ENCODE assay signal across 9 cellular contexts in genomic region chr15:96327155-96327741, GRCh38. TPM values are rescaled to one million over a fixed set of nuclear protein-coding genes. Genes with fewer than 3 reads are reported as not detected.
A peak's percentile ranks its signal among the peaks of the same experiment; 100 is the strongest.
DNase-seq lines count a peak whose midpoint lies in the region; ATAC-seq and TF ChIP-seq lines count a peak whose summit lies in the region.
"Had no signal": no experiment of that assay in that cellular context is flagged by ENCODE, and none has a peak within 500 bp of the region (broad histone marks: within the 10 kb centered on the region; RNA-seq: fewer than 3 reads in every experiment).

No MANE protein-coding gene starts in this region.

- TF ChIP-seq CTCF in LNCaP clone FGC (IDR thresholded peaks at IDR 0.05; ENCODE audit: control insufficient read depth, extremely low read depth, insufficient read depth): peak; percentile 72
- TF ChIP-seq CTCF in omental fat pad (IDR thresholded peaks at IDR 0.05): peak in 1 of 3 donors; percentile 8

- peaks cover 4% of the 10 kb centered on the region for H3K4me1 Mint-ChIP-seq in activated CD4-positive, alpha-beta T cell treated with anti-CD3 and anti-CD28 coated beads, Interleukin-2, amount 10 ng/mL, durations not matched to agents 24 days and 14 days
- H3K4me1 Mint-ChIP-seq in naive thymus-derived CD8-positive, alpha-beta T cell: peaks cover 10 to 33% (median 24%) of the 10 kb centered on the region in 4 donors

- peaks cover 8% of the 10 kb centered on the region for H3K36me3 Mint-ChIP-seq in activated CD4-positive, alpha-beta T cell treated with anti-CD3 and anti-CD28 coated beads, Interleukin-2, amount 10 ng/mL, durations not matched to agents 24 days and 14 days (ENCODE audit: low read depth)
- H3K36me3 Mint-ChIP-seq in naive thymus-derived CD8-positive, alpha-beta T cell: peaks cover 0 to 16% (median 14%) of the 10 kb centered on the region in 3 donors

- peak; percentile 51 for ATAC-seq in omental fat pad (ENCODE audit: low FRiP score)
- no peak for ATAC-seq in naive thymus-derived CD8-positive, alpha-beta T cell
- ATAC-seq in GM18858 (IDR thresholded peaks at IDR 0.05; ENCODE audit: unreplicated experiment): no peak

- POLR2A ChIA-PET in naive thymus-derived CD8-positive, alpha-beta T cell (lab: Charles Lee): no interaction called here

- DNase-seq in activated CD4-positive, alpha-beta T cell treated with anti-CD3 and anti-CD28 coated beads, Interleukin-2, amount 10 ng/mL, durations not matched to agents 24 days and 14 days: peak; percentile 58
- DNase-seq in activated CD4-positive, alpha-beta T cell treated with anti-CD3 and anti-CD28 coated beads for 1 hour: no peak
- DNase-seq in LNCaP clone FGC (ENCODE audit: low read depth) (peak; percentile 74), SK-N-DZ (ENCODE audit: low spot score) (peak; percentile 80), fibroblast of peridontal ligament (ENCODE audit: extremely low read depth) (peak; percentile 97), omental fat pad (ENCODE audit: low spot score) (no peak)
- no peak for DNase-seq in naive thymus-derived CD8-positive, alpha-beta T cell

- no peak overlapping the region for H3K27ac Mint-ChIP-seq in activated CD4-positive, alpha-beta T cell treated with anti-CD3 and anti-CD28 coated beads, Interleukin-2, amount 10 ng/mL, durations not matched to agents 24 days and 14 days
- H3K27ac Mint-ChIP-seq in naive thymus-derived CD8-positive, alpha-beta T cell: no peak overlapping the region
- H3K27ac Mint-ChIP-seq: memory B cell had no signal

- no peak overlapping the region for H3K4me3 Mint-ChIP-seq in activated CD4-positive, alpha-beta T cell treated with anti-CD3 and anti-CD28 coated beads, Interleukin-2, amount 10 ng/mL, durations not matched to agents 24 days and 14 days
- H3K4me3 Mint-ChIP-seq in naive thymus-derived CD8-positive, alpha-beta T cell: peak overlapping the region in 1 of 10 donors; percentile 14
- H3K4me3 Mint-ChIP-seq: memory B cell had no signal

- intact Hi-C loops in activated CD4-positive, alpha-beta T cell treated with anti-CD3 and anti-CD28 coated beads, Interleukin-2, amount 10 ng/mL, durations not matched to agents 24 days and 14 days (cut with micrococcal nuclease): loop anchor here (2.0 kb wide), 1 partner anchor 18 kb away; no protein-coding TSS in a partner anchor

- H3K27me3 Mint-ChIP-seq in activated CD4-positive, alpha-beta T cell treated with anti-CD3 and anti-CD28 coated beads, Interleukin-2, amount 10 ng/mL, durations not matched to agents 24 days and 14 days: peaks cover 79% of the 10 kb centered on the region
- H3K27me3 Mint-ChIP-seq in naive thymus-derived CD8-positive, alpha-beta T cell: peaks cover 48 to 90% (median 76%) of the 10 kb centered on the region in 5 donors

- H3K4me3 ChIP-seq in LNCaP clone FGC (ENCODE audit: low read depth, low read length): peak overlapping the region; percentile 73

- peaks cover 12% of the 10 kb centered on the region for H3K9me3 Mint-ChIP-seq in activated CD4-positive, alpha-beta T cell treated with anti-CD3 and anti-CD28 coated beads, Interleukin-2, amount 10 ng/mL, durations not matched to agents 24 days and 14 days
- H3K9me3 Mint-ChIP-seq in naive thymus-derived CD8-positive, alpha-beta T cell: peaks cover 0 to 30% (median 8%) of the 10 kb centered on the region in 9 donors

RNA-seq across cellular contexts. Expression of gene NR2F2, which starts 3.3 kb away (rescaled TPM):
- total RNA-seq in activated CD4-positive, alpha-beta T cell treated with anti-CD3 and anti-CD28 coated beads, Interleukin-2, amount 10 ng/mL, durations not matched to agents 24 days and 14 days: not detected in 2 replicates
- polyA plus RNA-seq in SK-N-DZ (2014; cell fraction: cytosol; rRNA removed): 2.2 and 3.2 TPM in 2 replicates
- 1.5 and 3.6 TPM in 2 replicates for polyA plus RNA-seq in SK-N-DZ (2014; cell fraction: nucleus; rRNA removed)
- 10 to 100 TPM in 3 of 4 donors, 1 to 10 TPM in 1; 8.9 to 41.8 (median 20.1) TPM for total RNA-seq in omental fat pad
- not detected for total RNA-seq in naive thymus-derived CD8-positive, alpha-beta T cell
- polyA plus RNA-seq in naive thymus-derived CD8-positive, alpha-beta T cell: not detected

Comparison
In these comparisons a context has a peak if more than half of its experiments do, and no peak if none do; other contexts are left out.
1. DNase-seq: peak in activated CD4-positive, alpha-beta T cell treated with anti-CD3 and anti-CD28 coated beads, Interleukin-2, amount 10 ng/mL, durations not matched to agents 24 days and 14 days (single experiment), LNCaP clone FGC (single experiment), SK-N-DZ (single experiment) and fibroblast of peridontal ligament (single experiment); none in activated CD4-positive, alpha-beta T cell treated with anti-CD3 and anti-CD28 coated beads for 1 hour (single experiment), omental fat pad (single experiment) and naive thymus-derived CD8-positive, alpha-beta T cell (0 of 10).